In genomic region chr7:30134011-30134410, GRCh38 we compare ENCODE assay signal across 8 cellular contexts. TPM values are rescaled to one million over a fixed set of nuclear protein-coding genes. Genes with fewer than 3 reads are reported as not detected.
DNase-seq lines count a peak whose midpoint lies in the region; ATAC-seq and TF ChIP-seq lines count a peak whose summit lies in the region.

No MANE protein-coding gene starts in this region.

- H3K36me3 ChIP-seq in SK-N-SH (replicated peaks in 1 of 2; ENCODE audit: control insufficient read depth in 1 of 2, insufficient read depth in 2 of 2, low read length in 1 of 2) (peaks cover 3 to 5% of the 10 kb centered on the region in 2 experiments), iPS-20b (ENCODE audit: insufficient read depth, low read depth, low read length) (no peaks in the 10 kb centered on the region), stomach smooth muscle (ENCODE audit: control insufficient read depth in 2 of 2, insufficient read depth in 2 of 2, low read length in 2 of 2) (no peaks in the 10 kb centered on the region)

- H3K9me2 ChIP-seq in SK-N-SH: no peaks in the 10 kb centered on the region

- CTCF ChIA-PET in SK-N-SH (lab: Yijun Ruan, JAX): interaction anchor here (1.1 to 3.2 kb wide), 5 partner anchors 12 to 213 kb away, joined by 3 to 14 read pairs (median 4); no protein-coding TSS in a partner anchor
- CTCF ChIA-PET in activated CD8-positive, alpha-beta T cell treated with anti-CD3 and anti-CD28 coated beads, Interleukin-2, amount 10 ng/mL, durations not matched to agents 7 days and 5 days (lab: Charles Lee): interaction anchor here (1.2 to 1.8 kb wide), 3 partner anchors 31 to 72 kb away, joined by 3 to 12 read pairs (median 3); no protein-coding TSS in a partner anchor

- H3K9me3 ChIP-seq in SK-N-SH: no peaks in the 10 kb centered on the region
- H3K9me3 ChIP-seq in iPS-20b (ENCODE audit: insufficient read depth, low read depth, low read length): no peaks in the 10 kb centered on the region
- no peaks in the 10 kb centered on the region for H3K9me3 ChIP-seq in stomach smooth muscle (ENCODE audit: control insufficient read depth in 2 of 2, low read length in 2 of 2)

- H3K27ac ChIP-seq in SK-N-SH (ENCODE audit: low read depth in 2 of 2, low read length in 1 of 2) (peak overlapping the region; percentile 13 to 65; a peak in 1 of 4 replicates), iPS-20b (ENCODE audit: low read length) (no peak overlapping the region), stomach smooth muscle (ENCODE audit: low read length) (peak overlapping the region; percentile 81)

- 50% methylated on average over 7 of the region's 7 CpGs for WGBS in SK-N-SH (ENCODE audit: low lambda C conversion rate)

- DNase-seq in SK-N-SH (no peak), NCI-H345 treated with DMSO at 0.1 percent for 48 hours (lab: John Stamatoyannopoulos, UW; ENCODE audit: unreplicated experiment) (no peak), SW480 (ENCODE audit: low spot score) (no peak)
- DNase-seq in activated CD8-positive, alpha-beta T cell treated with anti-CD3 and anti-CD28 coated beads, Interleukin-2, amount 10 ng/mL, durations not matched to agents 7 days and 5 days: no peak

- peak overlapping the region; percentile 43 for H3K27ac Mint-ChIP-seq in activated CD8-positive, alpha-beta T cell treated with anti-CD3 and anti-CD28 coated beads, Interleukin-2, amount 10 ng/mL, durations not matched to agents 7 days and 5 days

- H3K4me1 ChIP-seq in SK-N-SH (ENCODE audit: control insufficient read depth in 1 of 2, insufficient read depth in 2 of 2, low read depth in 1 of 2, low read length in 1 of 2) (peaks cover 0 to 8% of the 10 kb centered on the region in 2 experiments; a peak in 1 of 4 replicates), iPS-20b (ENCODE audit: insufficient read depth, low read length) (peaks cover 5% of the 10 kb centered on the region), stomach smooth muscle (ENCODE audit: control insufficient read depth, insufficient read depth, low read length) (peaks cover 25% of the 10 kb centered on the region)

- H3F3A ChIP-seq in SK-N-SH (replicated peaks; ENCODE audit: insufficient read depth): peaks cover 8% of the 10 kb centered on the region

- H4K20me1 ChIP-seq in SK-N-SH (ENCODE audit: insufficient read depth): no peaks in the 10 kb centered on the region

- ATAC-seq in SK-N-SH treated with all-trans-retinoic acid at 6 μM for 48 hours: no peak
- ATAC-seq in activated CD8-positive, alpha-beta T cell treated with anti-CD3 and anti-CD28 coated beads, Interleukin-2, amount 10 ng/mL, durations not matched to agents 7 days and 5 days: no peak
- no peak for ATAC-seq in activated CD4-positive, CD25-positive, alpha-beta regulatory T cell treated with anti-CD3 and anti-CD28 coated beads, Interleukin-2, amount 50 U/mL, for 24 hours

- H3K27me3 Mint-ChIP-seq in activated CD8-positive, alpha-beta T cell treated with anti-CD3 and anti-CD28 coated beads, Interleukin-2, amount 10 ng/mL, durations not matched to agents 7 days and 5 days (ENCODE audit: low read depth): peaks cover 46% of the 10 kb centered on the region

- H3K4me2 ChIP-seq in SK-N-SH: peak overlapping the region; percentile 71

- TF ChIP-seq EP300 in SK-N-SH (IDR thresholded peaks at IDR 0.05; ENCODE audit: borderline replicate concordance in 1 of 2, low read depth in 1 of 2, low read length in 1 of 2): no peak

- peak overlapping the region; percentile 74 for H3K4me3 Mint-ChIP-seq in activated CD8-positive, alpha-beta T cell treated with anti-CD3 and anti-CD28 coated beads, Interleukin-2, amount 10 ng/mL, durations not matched to agents 7 days and 5 days

- H3K79me2 ChIP-seq in SK-N-SH (ENCODE audit: insufficient read depth): peaks cover 27% of the 10 kb centered on the region

- H3K4me1 Mint-ChIP-seq in activated CD8-positive, alpha-beta T cell treated with anti-CD3 and anti-CD28 coated beads, Interleukin-2, amount 10 ng/mL, durations not matched to agents 7 days and 5 days (ENCODE audit: low read depth): peaks cover 10% of the 10 kb centered on the region

- H3K9ac ChIP-seq in SK-N-SH (peak overlapping the region; percentile 1; the same call in 1 of the 2 replicates), iPS-20b (ENCODE audit: low read depth, low read length) (peak overlapping the region; percentile 76), stomach smooth muscle (ENCODE audit: low read length in 2 of 2) (peak overlapping the region; percentile 37 to 56)

- peak overlapping the region; percentile 72 to 86 for H3K4me3 ChIP-seq in SK-N-SH (ENCODE audit: low read depth in 2 of 2, low read length in 1 of 2)
- H3K4me3 ChIP-seq in iPS-20b (ENCODE audit: low read length): peak overlapping the region; percentile 86
- peak overlapping the region; percentile 77 to 92 for H3K4me3 ChIP-seq in stomach smooth muscle (ENCODE audit: low read length in 2 of 2)

- no peaks in the 10 kb centered on the region for H3K27me3 ChIP-seq in SK-N-SH (ENCODE audit: insufficient read depth)
- peaks cover 36% of the 10 kb centered on the region for H3K27me3 ChIP-seq in iPS-20b (ENCODE audit: insufficient read depth, low read length)
- no peaks in the 10 kb centered on the region for H3K27me3 ChIP-seq in stomach smooth muscle (ENCODE audit: control insufficient read depth in 1 of 2, insufficient read depth in 2 of 2, low read length in 2 of 2)

- H3K9me3 Mint-ChIP-seq in activated CD8-positive, alpha-beta T cell treated with anti-CD3 and anti-CD28 coated beads, Interleukin-2, amount 10 ng/mL, durations not matched to agents 7 days and 5 days (ENCODE audit: insufficient read depth): no peaks in the 10 kb centered on the region

- no peak for TF ChIP-seq RAD21 in SK-N-SH (IDR thresholded peaks at IDR 0.05; ENCODE audit: low read length)

- no peaks in the 10 kb centered on the region for H3K36me3 Mint-ChIP-seq in activated CD8-positive, alpha-beta T cell treated with anti-CD3 and anti-CD28 coated beads, Interleukin-2, amount 10 ng/mL, durations not matched to agents 7 days and 5 days (ENCODE audit: low read depth)

- peak overlapping the region; percentile 88 for H2AFZ ChIP-seq in SK-N-SH (ENCODE audit: low read depth)

- POLR2A ChIA-PET in SK-N-SH (lab: Yijun Ruan, JAX): interaction anchor here (0.9 to 1.7 kb wide), 3 partner anchors 11 to 105 kb away, joined by 3 to 4 read pairs (median 3); no protein-coding TSS in a partner anchor
- POLR2A ChIA-PET in activated CD8-positive, alpha-beta T cell treated with anti-CD3 and anti-CD28 coated beads, Interleukin-2, amount 10 ng/mL, durations not matched to agents 7 days and 5 days (lab: Charles Lee): interaction anchor here (1.2 kb wide), 1 partner anchor 13 kb away, joined by 3 read pairs; no protein-coding TSS in a partner anchor

- TF ChIP-seq CTCF in SK-N-SH (IDR thresholded peaks at IDR 0.05): no peak

TF ChIP-seq in SK-N-SH, 30 proteins besides CTCF, POLR2A, EP300 and RAD21 (continues in another document):
- TF ChIP-seq EZH2phosphoT487 (IDR thresholded peaks at IDR 0.05; ENCODE audit: borderline replicate concordance, low read depth): no peak
- no peak for TF ChIP-seq MEF2A (IDR thresholded peaks at IDR 0.05; ENCODE audit: borderline replicate concordance, low read depth)
- no peak for TF ChIP-seq GABPA (IDR thresholded peaks at IDR 0.05; ENCODE audit: low read depth)
- no peak for TF ChIP-seq MXI1 (IDR thresholded peaks at IDR 0.05; ENCODE audit: low read depth, low read length)
- no peak for TF ChIP-seq MAX (IDR thresholded peaks at IDR 0.05; ENCODE audit: low read depth)
- TF ChIP-seq SIN3A (IDR thresholded peaks at IDR 0.05; ENCODE audit: borderline replicate concordance, low read depth, low read length): no peak
- no peak for TF ChIP-seq RXRA (IDR thresholded peaks at IDR 0.05; ENCODE audit: borderline replicate concordance, low read depth)
- no peak for TF ChIP-seq NRF1 (IDR thresholded peaks at IDR 0.05; ENCODE audit: low read depth, low read length)
- no peak for TF ChIP-seq TEAD4 (IDR thresholded peaks at IDR 0.05; ENCODE audit: borderline replicate concordance, insufficient read depth)

TF ChIP-seq in SK-N-SH treated with all-trans-retinoic acid at 6 μM for 48 hours, 23 proteins besides CTCF, POLR2A, EP300 and RAD21 (continues in another document):
- TF ChIP-seq ZFP30 (CRISPR knock-in tag; IDR thresholded peaks at IDR 0.05) (no peak), CREB5 (CRISPR knock-in tag; IDR thresholded peaks at IDR 0.05; ENCODE audit: low read depth) (no peak), POU6F1 (CRISPR knock-in tag; IDR thresholded peaks at IDR 0.05; ENCODE audit: borderline replicate concordance, low read depth) (no peak), CSDC2 (CRISPR knock-in tag; IDR thresholded peaks at IDR 0.05) (no peak)

RNA-seq across cellular contexts. Expression of gene MTURN, which starts 0.8 kb away (rescaled TPM):
- 9.0 and 12.9 TPM in 2 replicates for polyA plus RNA-seq in SK-N-SH (2012; rRNA removed)
- polyA plus RNA-seq in SK-N-SH (2012; cell fraction: cytosol; rRNA removed): 10.5 and 10.6 TPM in 2 replicates
- 17.0 and 25.3 TPM in 2 replicates for polyA plus RNA-seq in SK-N-SH (2012; cell fraction: nucleus; rRNA removed)
- total RNA-seq in activated CD8-positive, alpha-beta T cell treated with anti-CD3 and anti-CD28 coated beads, Interleukin-2, amount 10 ng/mL, durations not matched to agents 7 days and 5 days: 1 to 10 TPM; 1.1 to 1.3 TPM

Comparison
In these comparisons a context has a peak if more than half of its experiments do, and no peak if none do; other contexts are left out.
1. H3K9ac ChIP-seq: peak in every context shown above with its lines; median percentile 76 in iPS-20b; 46 in stomach smooth muscle; 1 in SK-N-SH.